ENCODE assay signal across 17 cellular contexts in genomic region chr17:78597923-78598545, GRCh38. TPM values are rescaled to one million over a fixed set of nuclear protein-coding genes. Genes with fewer than 3 reads are reported as not detected.
A peak's percentile ranks its signal among the peaks of the same experiment; 100 is the strongest.
DNase-seq lines count a peak whose midpoint lies in the region; ATAC-seq, FAIRE-seq and TF ChIP-seq lines count a peak whose summit lies in the region.
"Had no signal": no experiment of that assay in that cellular context is flagged by ENCODE, and none has a peak within 500 bp of the region (broad histone marks: within the 10 kb centered on the region; RNA-seq: fewer than 3 reads in every experiment).

No MANE protein-coding gene starts in this region.

- no peaks in the 10 kb centered on the region for H3K27me3 ChIP-seq in testis

- no peak overlapping the region for H3K4me2 ChIP-seq in A549

- POLR2A ChIA-PET in A549 (lab: Yijun Ruan, JAX), result no interaction called here

- TF ChIP-seq CTCF in A549 (IDR thresholded peaks at IDR 0.05) (no peak), mesothelial cell of epicardium (IDR thresholded peaks at IDR 0.05; ENCODE audit: unreplicated experiment) (no peak), testis (IDR thresholded peaks at IDR 0.05) (no peak)

- H3K4me1 Mint-ChIP-seq in mesothelial cell of epicardium, result peaks cover 16% of the 10 kb centered on the region
- H3K4me1 Mint-ChIP-seq: IgD-negative memory B cell had no signal

- H3K4me1 ChIP-seq in A549, result peaks cover 74% of the 10 kb centered on the region
- H3K4me1 ChIP-seq in testis, result no peaks in the 10 kb centered on the region

- no peak for DNase-seq in A549 (ENCODE audit: low read depth in 1 of 2, low spot score in 1 of 2)
- peak; percentile 11 for DNase-seq in GF-D8 (lab: John Stamatoyannopoulos, UW)
- DNase-seq in glomerular visceral epithelial cell (ENCODE audit: extremely low spot score), result peak; percentile 71
- DNase-seq in mesothelial cell of epicardium (ENCODE audit: low spot score in 2 of 2, unreplicated experiment in 2 of 2), result no peak
- no peak for DNase-seq in testis
- DNase-seq: activated CD4-positive, alpha-beta T cell treated with anti-CD3 and anti-CD28 coated beads, Interleukin-2, amount 50 U/mL, for 4 hours; activated naive CD4-positive, alpha-beta T cell; C1 segment of cervical spinal cord; gastrocnemius medialis; NCI-H2081 treated with DMSO at 0.1 percent for 48 hours; nucleus accumbens had no signal

- H3K27ac ChIP-seq in A549 (peak overlapping the region; percentile 94 to 99), testis (no peak overlapping the region)
- H3K27ac ChIP-seq: gastrocnemius medialis had no signal

- no peak for TF ChIP-seq RAD21 in A549 (conservative IDR thresholded peaks at IDR 0.05 in 1 of 2, IDR thresholded peaks at IDR 0.05 in 1 of 2)

- CTCF ChIA-PET in A549 (lab: Yijun Ruan, JAX), result interaction anchor here (0.7 to 14.1 kb wide), 7 partner anchors 8 to 344 kb away, joined by 3 to 126 read pairs (median 15); no protein-coding TSS in a partner anchor

- TF ChIP-seq POLR2A in A549 (IDR thresholded peaks at IDR 0.05; ENCODE audit: low read length) (no peak), testis (IDR thresholded peaks at IDR 0.05) (no peak)

- ATAC-seq in A549 (no peak), SK-N-SH treated with all-trans-retinoic acid at 6 μM for 48 hours (no peak), GM21367 (IDR thresholded peaks at IDR 0.05; ENCODE audit: unreplicated experiment) (no peak), HG02938 (IDR thresholded peaks at IDR 0.05; ENCODE audit: unreplicated experiment) (no peak)
- ATAC-seq: gastrocnemius medialis, left lobe of liver had no signal

- H3K27ac Mint-ChIP-seq in mesothelial cell of epicardium, result no peak overlapping the region
- H3K27ac Mint-ChIP-seq: IgD-negative memory B cell had no signal

- WGBS in A549 (ENCODE audit: missing lambda C conversion rate), result 89% methylated on average over 9 of the region's 9 CpGs
- WGBS in testis, 2 donors, result 67 to 75% methylated on average over 9 of the region's 9 CpGs

- no peak overlapping the region for H3K4me3 ChIP-seq in A549
- no peak overlapping the region for H3K4me3 ChIP-seq in testis
- H3K4me3 ChIP-seq: gastrocnemius medialis had no signal

- intact Hi-C loops in testis (cut with DNase I; ENCODE audit: low total_unique reads), result no loop called here

- no peak overlapping the region for H3K4me3 Mint-ChIP-seq in mesothelial cell of epicardium
- H3K4me3 Mint-ChIP-seq: IgD-negative memory B cell had no signal

- FAIRE-seq in A549 (lab: Jason Lieb, UNC), result no peak
- FAIRE-seq: colon had no signal

- H3K9me3 Mint-ChIP-seq in mesothelial cell of epicardium, result no peaks in the 10 kb centered on the region
- H3K9me3 Mint-ChIP-seq: IgD-negative memory B cell had no signal

- no peaks in the 10 kb centered on the region; the same call in 2 of the 3 replicates for H3K9me3 ChIP-seq in A549
- H3K9me3 ChIP-seq in testis, result no peaks in the 10 kb centered on the region
- H3K9me3 ChIP-seq: gastrocnemius medialis had no signal

- no peaks in the 10 kb centered on the region for H3K36me3 Mint-ChIP-seq in mesothelial cell of epicardium

- no peak for TF ChIP-seq EP300 in A549 (IDR thresholded peaks at IDR 0.05)

- H3K36me3 ChIP-seq in testis (ENCODE audit: low read depth, missing control alignments), result no peaks in the 10 kb centered on the region
- H3K36me3 ChIP-seq: gastrocnemius medialis had no signal

- no peaks in the 10 kb centered on the region for H3K27me3 Mint-ChIP-seq in mesothelial cell of epicardium (ENCODE audit: low read depth)

TF ChIP-seq in A549, 52 proteins besides CTCF, POLR2A, EP300 and RAD21:
- TF ChIP-seq REST (IDR thresholded peaks at IDR 0.05) (no peak), NR3C1 (IDR thresholded peaks at IDR 0.05) (no peak), TP53 (CRISPR knock-in tag; IDR thresholded peaks at IDR 0.05) (no peak), ESRRA (IDR thresholded peaks at IDR 0.05; ENCODE audit: borderline replicate concordance, low read length) (no peak), PBX3 (IDR thresholded peaks at IDR 0.05) (no peak)
TF ChIP-seq in A549: peak in this region for 0.

TF ChIP-seq in SK-N-SH treated with all-trans-retinoic acid at 6 μM for 48 hours, 23 proteins besides CTCF, POLR2A, EP300 and RAD21:
- no peak for TF ChIP-seq ZFP30 (CRISPR knock-in tag; IDR thresholded peaks at IDR 0.05)
- no peak for TF ChIP-seq ZNF8 (CRISPR knock-in tag; IDR thresholded peaks at IDR 0.05)
- peak; percentile 86 for TF ChIP-seq CSDC2 (CRISPR knock-in tag; IDR thresholded peaks at IDR 0.05)

RNA-seq across cellular contexts. Expression of gene DNAH17, which starts 20.8 kb away (rescaled TPM):
- polyA plus RNA-seq in A549 (2011; rRNA removed), result 0.21 and 0.46 TPM in 2 replicates
- polyA plus RNA-seq in A549 (2012; cell fraction: cytosol; rRNA removed), result 0.29 and 0.46 TPM in 2 replicates
- 0.95 and 1.2 TPM in 2 replicates for polyA plus RNA-seq in A549 (2012; cell fraction: nucleus; rRNA removed)
- 0.26 to 0.49 TPM (median 0.39 TPM) in 3 replicates for polyA plus RNA-seq in A549 (2017; fragmentation: RNase III; extraction: RNeasy Plus Mini Kit Qiagen cat#74134 plus additional on column Dnase treatment)
- 0.62 and 0.68 TPM in 2 replicates for polyA minus RNA-seq in A549 (2011; rRNA and poly(A)+ RNA removed)
- total RNA-seq in mesothelial cell of epicardium, result 0.14 to 0.87 TPM (median 0.22 TPM) in 3 replicates
- total RNA-seq in testis, result 10 to 100 TPM; 38.5 to 57.6 TPM
- 93.1 TPM for polyA plus RNA-seq in testis (ENCODE audit: insufficient read depth, low read depth, low replicate concordance)
- total RNA-seq: left lobe of liver had no signal

Comparison
In these comparisons a context has a peak if more than half of its experiments do, and no peak if none do; other contexts are left out.
1. DNase-seq: peak in GF-D8 (single experiment) and glomerular visceral epithelial cell (single experiment); none in A549 (0 of 2), mesothelial cell of epicardium (0 of 2) and testis (single experiment).
2. H3K27ac ChIP-seq: peak in A549 (2 of 2); none in testis (0 of 2).
3. RNA of gene DNAH17, which starts 20.8 kb away (total RNA-seq): 38.5 to 57.6 TPM in testis; 0.14 to 0.87 TPM in mesothelial cell of epicardium; every median in the first group is over 10 times any median in the second.